9 cellular contexts compared by ENCODE assay signal in genomic region chr9:105425817-105426433, GRCh38. TPM values are rescaled to one million over a fixed set of nuclear protein-coding genes. Genes with fewer than 3 reads are reported as not detected.
DNase-seq lines count a peak whose midpoint lies in the region; ATAC-seq, FAIRE-seq and TF ChIP-seq lines count a peak whose summit lies in the region.
"Had no signal": no experiment of that assay in that cellular context is flagged by ENCODE, and none has a peak within 500 bp of the region (broad histone marks: within the 10 kb centered on the region; RNA-seq: fewer than 3 reads in every experiment).

No MANE protein-coding gene starts in this region.

- H3K27ac ChIP-seq in IMR-90 (ENCODE audit: insufficient read depth, low read length) (no peak overlapping the region), mammary epithelial cell (ENCODE audit: insufficient read depth, low read depth, low read length) (no peak overlapping the region), pancreas (no peak overlapping the region)

- H3K4me1 Mint-ChIP-seq in T-helper 2 cell treated with Interferon-gamma antibody and Interleukin-4, amounts not matched to agents 5 μg/mL and 100 μg/mL, for 36 hours (ENCODE audit: low read depth) = no peaks in the 10 kb centered on the region

- no peak overlapping the region for H2AK5ac ChIP-seq in IMR-90 (ENCODE audit: low read depth, low read length)

- TF ChIP-seq POLR2A in IMR-90 (IDR thresholded peaks at IDR 0.05; ENCODE audit: low read depth, low read length) = no peak

- no peaks in the 10 kb centered on the region for H4K20me1 ChIP-seq in IMR-90 (ENCODE audit: insufficient read depth, low read length)
- H4K20me1 ChIP-seq in mammary epithelial cell (ENCODE audit: insufficient read depth, low read length) = no peaks in the 10 kb centered on the region

- no peak overlapping the region for H3K56ac ChIP-seq in IMR-90 (ENCODE audit: extremely low read depth, insufficient read depth, low read length)

- H2BK20ac ChIP-seq in IMR-90 (ENCODE audit: low read depth, low read length) = no peak overlapping the region

- H3K36me3 ChIP-seq in IMR-90 (ENCODE audit: control insufficient read depth, insufficient read depth, low read length) (no peaks in the 10 kb centered on the region), mammary epithelial cell (ENCODE audit: insufficient read depth, low read length) (no peaks in the 10 kb centered on the region), pancreas (no peaks in the 10 kb centered on the region)

- FAIRE-seq in A204.1 (lab: Jason Lieb, UNC) (peak; percentile 55), GM18507 (lab: Jason Lieb, UNC) (peak; percentile 9), pancreas (lab: Jason Lieb, UNC) (peak; percentile 9)

- no peaks in the 10 kb centered on the region for H3K79me1 ChIP-seq in IMR-90 (ENCODE audit: low read depth in 1 of 2, low read length in 2 of 2)

- POLR2A ChIA-PET in IMR-90 (lab: Charles Lee; ENCODE audit: unreplicated experiment) = no interaction called here

- H2BK5ac ChIP-seq in IMR-90 (ENCODE audit: low read depth, low read length, poor library complexity, severe bottlenecking) = no peak overlapping the region

- H3K27me3 ChIP-seq in IMR-90 (ENCODE audit: control insufficient read depth, insufficient read depth, low read length) (no peaks in the 10 kb centered on the region), mammary epithelial cell (ENCODE audit: insufficient read depth, low read length) (no peaks in the 10 kb centered on the region), pancreas (no peaks in the 10 kb centered on the region)

- H3K27me3 Mint-ChIP-seq in T-helper 2 cell treated with Interferon-gamma antibody and Interleukin-4, amounts not matched to agents 5 μg/mL and 100 μg/mL, for 36 hours (ENCODE audit: low read depth) = peaks cover 18% of the 10 kb centered on the region
- H3K27me3 Mint-ChIP-seq: activated naive CD8-positive, alpha-beta T cell had no signal

- ATAC-seq in IMR-90 (ENCODE audit: low read depth) = peak; percentile 88
- peak in 3 of 4 donors; percentile 68 to 76 (median 73) for ATAC-seq in pancreas
- no peak for ATAC-seq in GM18520 (IDR thresholded peaks at IDR 0.05; ENCODE audit: unreplicated experiment)

- H3K4me3 ChIP-seq in IMR-90 (ENCODE audit: insufficient read depth, low read depth, low read length) = no peak overlapping the region
- no peak overlapping the region for H3K4me3 ChIP-seq in mammary epithelial cell (replicated peaks in 1 of 3; ENCODE audit: insufficient read depth in 1 of 3, low read depth in 2 of 3, low read length in 3 of 3)
- H3K4me3 ChIP-seq in pancreas = no peak overlapping the region

- no peak overlapping the region for H3K18ac ChIP-seq in IMR-90 (ENCODE audit: low read depth, low read length)

- TF ChIP-seq RAD21 in IMR-90 (IDR thresholded peaks at IDR 0.05; ENCODE audit: low read length) = peak; percentile 76

- no peak overlapping the region for H2BK15ac ChIP-seq in IMR-90 (ENCODE audit: low read depth, low read length)

- BruUV-seq in IMR-90 (replicated peaks; lab: Mats Ljungman, UMichigan) (no TSS peak), mammary epithelial cell (replicated peaks; lab: Mats Ljungman, UMichigan) (no TSS peak)

- H4K5ac ChIP-seq in IMR-90 (ENCODE audit: low read depth, low read length) = no peak overlapping the region

- H3K9me1 ChIP-seq in IMR-90 (ENCODE audit: insufficient read depth, low read length) = no peaks in the 10 kb centered on the region

- peak; percentile 71 for TF ChIP-seq CTCF in IMR-90 (conservative IDR thresholded peaks at IDR 0.05; ENCODE audit: low read depth, low read length)
- peak; percentile 48 to 58 for TF ChIP-seq CTCF in mammary epithelial cell (conservative IDR thresholded peaks at IDR 0.05 in 1 of 2, IDR thresholded peaks at IDR 0.05 in 1 of 2; ENCODE audit: extremely low read depth in 1 of 2, insufficient read depth in 1 of 2, low read depth in 1 of 2, low read length in 2 of 2)
- no peak for TF ChIP-seq CTCF in pancreas (IDR thresholded peaks at IDR 0.05)

- no peaks in the 10 kb centered on the region for H3K79me2 ChIP-seq in mammary epithelial cell (ENCODE audit: insufficient read depth, low read length)

- DNase-seq in GM18507 (ENCODE audit: extremely low spot score, insufficient read length, low read depth) (no peak), IMR-90 (peak; percentile 47), mammary epithelial cell (no peak), pancreas (no peak), NCI-H748 treated with DMSO at 0.1 percent for 48 hours (lab: John Stamatoyannopoulos, UW) (no peak)
- no peak for DNase-seq in T-helper 2 cell treated with Interferon-gamma antibody and Interleukin-4, amounts not matched to agents 5 μg/mL and 100 μg/mL, for 36 hours (ENCODE audit: low spot score)

- no peak overlapping the region for H3K9ac ChIP-seq in IMR-90 (ENCODE audit: low read depth, low read length)
- H3K9ac ChIP-seq in mammary epithelial cell (ENCODE audit: insufficient read depth, low read length) = no peak overlapping the region

- H3K36me3 Mint-ChIP-seq in T-helper 2 cell treated with Interferon-gamma antibody and Interleukin-4, amounts not matched to agents 5 μg/mL and 100 μg/mL, for 36 hours (ENCODE audit: low read depth) = no peaks in the 10 kb centered on the region
- H3K36me3 Mint-ChIP-seq: activated naive CD8-positive, alpha-beta T cell had no signal

- CTCF ChIA-PET in IMR-90 (lab: Yijun Ruan, JAX) (interaction anchor here (0.9 to 1.5 kb wide), 2 partner anchors 10 to 500 kb away, joined by 3 read pairs; no protein-coding TSS in a partner anchor), mammary epithelial cell (lab: Charles Lee; ENCODE audit: low non-redundant PET) (no interaction called here)

- dilution Hi-C loops in IMR-90 (cut with HindIII; ENCODE audit: low sequenced_read_pairs, unreplicated experiment) = no loop called here
- dilution Hi-C loops in mammary epithelial cell (cut with HindIII; ENCODE audit: low sequenced_read_pairs) = no loop called here

- H3K4me2 ChIP-seq in IMR-90 (ENCODE audit: low read depth, low read length) = no peak overlapping the region
- no peak overlapping the region for H3K4me2 ChIP-seq in mammary epithelial cell (ENCODE audit: insufficient read depth, low read depth, low read length)

- intact Hi-C loops in IMR-90 (cut with micrococcal nuclease) = loop anchor here (1.0 to 5.0 kb wide), 5 partner anchors 36 to 291 kb away; partner anchors contain the start of genes FKTN and TMEM38B
- intact Hi-C loops in mammary epithelial cell (cut with micrococcal nuclease) = loop anchor here (2.0 kb wide), 1 partner anchor 293 kb away; no protein-coding TSS in a partner anchor
- intact Hi-C loops in pancreas (cut with DNase I) = no loop called here

- WGBS in IMR-90 (ENCODE audit: extremely low coverage in 2 of 2, insufficient read length in 1 of 2), 2 experiments = 17% methylated on average over 1 of the region's 2 CpGs; no CpG with 5 or more reads in 1 of the 2 experiments
- WGBS in mammary epithelial cell (ENCODE audit: low coverage, missing lambda C conversion rate) = 39% methylated on average over 2 of the region's 2 CpGs
- 44 to 53% methylated on average over 2 of the region's 2 CpGs for WGBS in pancreas, 2 donors

- H3K4me3 Mint-ChIP-seq in T-helper 2 cell treated with Interferon-gamma antibody and Interleukin-4, amounts not matched to agents 5 μg/mL and 100 μg/mL, for 36 hours = no peak overlapping the region
- H3K4me3 Mint-ChIP-seq: activated naive CD8-positive, alpha-beta T cell had no signal

- in situ Hi-C loops in IMR-90 (cut with MboI; ENCODE audit: low sequenced_read_pairs) (no loop called here), mammary epithelial cell (cut with MboI; ENCODE audit: low sequenced_read_pairs in 2 of 2) (no loop called here)

- no peak overlapping the region for H2BK120ac ChIP-seq in IMR-90 (ENCODE audit: low read depth, low read length)

- H3K9me3 ChIP-seq in IMR-90 (ENCODE audit: control insufficient read depth, insufficient read depth, low read length) (no peaks in the 10 kb centered on the region), mammary epithelial cell (replicated peaks; ENCODE audit: insufficient read depth, low read length) (no peaks in the 10 kb centered on the region), pancreas (no peaks in the 10 kb centered on the region)

- no peak overlapping the region for H3K23ac ChIP-seq in IMR-90 (ENCODE audit: low read depth, low read length)

- H4K8ac ChIP-seq in IMR-90 (ENCODE audit: low read depth in 2 of 2, low read length in 2 of 2) = no peak overlapping the region

- H2AK9ac ChIP-seq in IMR-90 (replicated peaks; ENCODE audit: low read depth, low read length, poor library complexity) = no peak overlapping the region

- no peaks in the 10 kb centered on the region for H3K9me3 Mint-ChIP-seq in T-helper 2 cell treated with Interferon-gamma antibody and Interleukin-4, amounts not matched to agents 5 μg/mL and 100 μg/mL, for 36 hours

- H4K91ac ChIP-seq in IMR-90 (ENCODE audit: insufficient read depth, low read depth, low read length) = no peak overlapping the region

- no peak overlapping the region for H2AFZ ChIP-seq in IMR-90 (replicated peaks; ENCODE audit: low read length, poor library complexity)
- no peak overlapping the region for H2AFZ ChIP-seq in mammary epithelial cell (ENCODE audit: low read depth, low read length)

- no peak overlapping the region for H3K14ac ChIP-seq in IMR-90 (replicated peaks; ENCODE audit: low read depth, low read length)

- no peak overlapping the region for H3K27ac Mint-ChIP-seq in T-helper 2 cell treated with Interferon-gamma antibody and Interleukin-4, amounts not matched to agents 5 μg/mL and 100 μg/mL, for 36 hours
- H3K27ac Mint-ChIP-seq: activated naive CD8-positive, alpha-beta T cell had no signal

- no peaks in the 10 kb centered on the region for H3K4me1 ChIP-seq in IMR-90 (ENCODE audit: control insufficient read depth, insufficient read depth, low read length)
- no peaks in the 10 kb centered on the region for H3K4me1 ChIP-seq in mammary epithelial cell (ENCODE audit: insufficient read depth, low read length)
- no peaks in the 10 kb centered on the region for H3K4me1 ChIP-seq in pancreas

- no peak overlapping the region for H3K4ac ChIP-seq in IMR-90 (ENCODE audit: low read depth, low read length)

TF ChIP-seq in IMR-90, 13 proteins besides CTCF, POLR2A, EP300 and RAD21 (continues in another document):
- TF ChIP-seq SMC3 (IDR thresholded peaks at IDR 0.05; ENCODE audit: low read depth, low read length) (peak; percentile 73), MAZ (IDR thresholded peaks at IDR 0.05; ENCODE audit: borderline replicate concordance, low read depth, low read length) (no peak), NFE2L2 (IDR thresholded peaks at IDR 0.05; ENCODE audit: low read depth, low read length) (no peak), RFX5 (IDR thresholded peaks at IDR 0.05; ENCODE audit: low read depth, low read length) (no peak), MAFK (IDR thresholded peaks at IDR 0.05; ENCODE audit: low read depth, low read length) (no peak), BHLHE40 (IDR thresholded peaks at IDR 0.05; ENCODE audit: low read depth, low read length) (no peak)

RNA-seq across cellular contexts. Expression of gene FSD1L, which starts 21.9 kb away (rescaled TPM):
- total RNA-seq in IMR-90 (2012; rRNA removed) (2.9 and 5.0 TPM in 2 replicates), mammary epithelial cell (10 to 100 TPM in 1 of 2 donors, 1 to 10 TPM in 1; 8.9 to 10.8 TPM), pancreas (1 to 10 TPM; 1.5 to 8.2 (median 2.7) TPM)
- polyA plus RNA-seq in IMR-90 (2012; rRNA removed) (0.80 and 1.4 TPM in 2 replicates), mammary epithelial cell (1.2 TPM), pancreas (1 to 10 TPM; 1.4 to 2.7 TPM)
- 0.03 and 0.05 TPM in 2 replicates for polyA plus RNA-seq in IMR-90 (2012; cell fraction: cytosol; rRNA removed)
- polyA plus RNA-seq in IMR-90 (2012; cell fraction: nucleus; rRNA removed; ENCODE audit: low replicate concordance) = 0.40 and 4.2 TPM in 2 replicates
- polyA minus RNA-seq in mammary epithelial cell = 4.5 TPM

Comparison
In these comparisons a context has a peak if more than half of its experiments do, and no peak if none do; other contexts are left out.
1. CTCF ChIP-seq: peak in IMR-90 (single experiment) and mammary epithelial cell (2 of 2); none in pancreas (0 of 4).
2. intact Hi-C loops: an anchor here in IMR-90 (1.0 to 5.0 kb wide) and mammary epithelial cell (2.0 kb wide); none called in pancreas.